Comparison of ENCODE assay signal across 1 cellular context in the genomic region with DNA sequence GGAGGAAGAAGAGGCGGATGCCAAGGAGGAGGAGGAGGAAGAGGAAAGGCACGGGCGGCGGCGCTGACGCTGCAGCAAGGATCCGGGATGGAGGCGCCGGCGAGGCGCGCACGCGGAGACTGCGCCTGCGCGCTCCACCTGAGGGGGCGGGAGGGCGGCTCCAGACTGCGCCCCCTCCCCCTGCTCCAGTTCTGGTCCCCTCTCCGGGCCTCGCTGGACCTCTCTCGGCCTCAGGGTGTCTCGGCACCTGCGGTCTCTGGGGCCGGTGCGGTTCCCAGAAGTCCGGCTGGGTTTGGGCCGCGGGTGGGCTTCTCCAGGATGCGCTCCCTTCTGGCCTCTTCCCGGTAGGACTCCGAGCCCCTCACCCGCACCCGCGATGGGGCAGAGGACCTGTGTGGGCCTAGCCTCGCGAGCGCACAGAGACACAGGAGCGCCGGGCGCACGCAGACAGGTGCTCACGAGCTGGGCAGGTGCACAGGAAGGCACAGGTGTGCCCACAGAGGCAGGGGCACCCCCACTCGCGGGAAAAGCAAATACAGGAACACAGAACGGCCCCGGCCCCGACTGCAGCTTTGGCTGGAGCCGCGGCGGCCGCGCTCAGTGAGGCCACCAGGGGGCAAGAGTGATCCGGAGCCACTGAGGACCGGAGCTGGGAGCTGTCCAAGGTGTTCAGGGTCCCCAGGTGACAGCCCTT.
TF ChIP-seq lines count a peak whose summit lies in the region.

A gene with protein sequence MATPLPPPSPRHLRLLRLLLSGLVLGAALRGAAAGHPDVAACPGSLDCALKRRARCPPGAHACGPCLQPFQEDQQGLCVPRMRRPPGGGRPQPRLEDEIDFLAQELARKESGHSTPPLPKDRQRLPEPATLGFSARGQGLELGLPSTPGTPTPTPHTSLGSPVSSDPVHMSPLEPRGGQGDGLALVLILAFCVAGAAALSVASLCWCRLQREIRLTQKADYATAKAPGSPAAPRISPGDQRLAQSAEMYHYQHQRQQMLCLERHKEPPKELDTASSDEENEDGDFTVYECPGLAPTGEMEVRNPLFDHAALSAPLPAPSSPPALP (minus strand): TSS at position 84 of the 694 bp plus-strand sequence. CDS start 188 bp downstream, outside the sequence.

TF ChIP-seq in K562, 482 proteins besides CTCF, POLR2A, EP300 and RAD21 (continued from another document and continues in another):
- TF ChIP-seq, protein P1, sequence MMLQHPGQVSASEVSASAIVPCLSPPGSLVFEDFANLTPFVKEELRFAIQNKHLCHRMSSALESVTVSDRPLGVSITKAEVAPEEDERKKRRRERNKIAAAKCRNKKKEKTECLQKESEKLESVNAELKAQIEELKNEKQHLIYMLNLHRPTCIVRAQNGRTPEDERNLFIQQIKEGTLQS (IDR thresholded peaks at IDR 0.05): no peak
- TF ChIP-seq, protein P1 (CRISPR knock-in tag; conservative IDR thresholded peaks at IDR 0.05): no peak
- TF ChIP-seq NFIC (IDR thresholded peaks at IDR 0.05) (0 out of 2 replicates have a peak, but pooled peaks have one; percentile 11), MLX (CRISPR knock-in tag; conservative IDR thresholded peaks at IDR 0.05) (no peak), ZNF586 (CRISPR knock-in tag; conservative IDR thresholded peaks at IDR 0.05) (no peak), PPARD (CRISPR knock-in tag; IDR thresholded peaks at IDR 0.05) (no peak), HBP1 (CRISPR knock-in tag; IDR thresholded peaks at IDR 0.05) (no peak), THRB (CRISPR knock-in tag; conservative IDR thresholded peaks at IDR 0.05) (no peak), ZNF609 (CRISPR knock-in tag; IDR thresholded peaks at IDR 0.05; ENCODE audit: borderline replicate concordance) (no peak), PTRF (tag; IDR thresholded peaks at IDR 0.05) (no peak), DNMT1 (IDR thresholded peaks at IDR 0.05) (no peak), HNRNPH1 (optimal IDR thresholded peaks at IDR 0.05; ENCODE audit: low read depth, low read length) (no peak), SAFB (IDR thresholded peaks at IDR 0.05; ENCODE audit: borderline replicate concordance, low read depth, low read length) (0 out of 2 replicates have a peak, but pooled peaks have one; percentile 45), GATA2 (CRISPR knock-in tag; IDR thresholded peaks at IDR 0.05) (no peak), SNRNP70 (optimal IDR thresholded peaks at IDR 0.05; ENCODE audit: low read depth, low read length) (no peak), MGA (IDR thresholded peaks at IDR 0.05) (no peak)
- TF ChIP-seq, protein P2, sequence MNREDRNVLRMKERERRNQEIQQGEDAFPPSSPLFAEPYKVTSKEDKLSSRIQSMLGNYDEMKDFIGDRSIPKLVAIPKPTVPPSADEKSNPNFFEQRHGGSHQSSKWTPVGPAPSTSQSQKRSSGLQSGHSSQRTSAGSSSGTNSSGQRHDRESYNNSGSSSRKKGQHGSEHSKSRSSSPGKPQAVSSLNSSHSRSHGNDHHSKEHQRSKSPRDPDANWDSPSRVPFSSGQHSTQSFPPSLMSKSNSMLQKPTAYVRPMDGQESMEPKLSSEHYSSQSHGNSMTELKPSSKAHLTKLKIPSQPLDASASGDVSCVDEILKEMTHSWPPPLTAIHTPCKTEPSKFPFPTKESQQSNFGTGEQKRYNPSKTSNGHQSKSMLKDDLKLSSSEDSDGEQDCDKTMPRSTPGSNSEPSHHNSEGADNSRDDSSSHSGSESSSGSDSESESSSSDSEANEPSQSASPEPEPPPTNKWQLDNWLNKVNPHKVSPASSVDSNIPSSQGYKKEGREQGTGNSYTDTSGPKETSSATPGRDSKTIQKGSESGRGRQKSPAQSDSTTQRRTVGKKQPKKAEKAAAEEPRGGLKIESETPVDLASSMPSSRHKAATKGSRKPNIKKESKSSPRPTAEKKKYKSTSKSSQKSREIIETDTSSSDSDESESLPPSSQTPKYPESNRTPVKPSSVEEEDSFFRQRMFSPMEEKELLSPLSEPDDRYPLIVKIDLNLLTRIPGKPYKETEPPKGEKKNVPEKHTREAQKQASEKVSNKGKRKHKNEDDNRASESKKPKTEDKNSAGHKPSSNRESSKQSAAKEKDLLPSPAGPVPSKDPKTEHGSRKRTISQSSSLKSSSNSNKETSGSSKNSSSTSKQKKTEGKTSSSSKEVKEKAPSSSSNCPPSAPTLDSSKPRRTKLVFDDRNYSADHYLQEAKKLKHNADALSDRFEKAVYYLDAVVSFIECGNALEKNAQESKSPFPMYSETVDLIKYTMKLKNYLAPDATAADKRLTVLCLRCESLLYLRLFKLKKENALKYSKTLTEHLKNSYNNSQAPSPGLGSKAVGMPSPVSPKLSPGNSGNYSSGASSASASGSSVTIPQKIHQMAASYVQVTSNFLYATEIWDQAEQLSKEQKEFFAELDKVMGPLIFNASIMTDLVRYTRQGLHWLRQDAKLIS (CRISPR knock-in tag; IDR thresholded peaks at IDR 0.05): no peak
- TF ChIP-seq, protein P3, sequence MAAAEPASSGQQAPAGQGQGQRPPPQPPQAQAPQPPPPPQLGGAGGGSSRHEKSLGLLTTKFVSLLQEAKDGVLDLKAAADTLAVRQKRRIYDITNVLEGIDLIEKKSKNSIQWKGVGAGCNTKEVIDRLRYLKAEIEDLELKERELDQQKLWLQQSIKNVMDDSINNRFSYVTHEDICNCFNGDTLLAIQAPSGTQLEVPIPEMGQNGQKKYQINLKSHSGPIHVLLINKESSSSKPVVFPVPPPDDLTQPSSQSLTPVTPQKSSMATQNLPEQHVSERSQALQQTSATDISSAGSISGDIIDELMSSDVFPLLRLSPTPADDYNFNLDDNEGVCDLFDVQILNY (CRISPR knock-in tag; IDR thresholded peaks at IDR 0.05): no peak; the same call in 1 of the 2 replicates
